ENCODE assay signal across 22 cellular contexts in the genomic region with DNA sequence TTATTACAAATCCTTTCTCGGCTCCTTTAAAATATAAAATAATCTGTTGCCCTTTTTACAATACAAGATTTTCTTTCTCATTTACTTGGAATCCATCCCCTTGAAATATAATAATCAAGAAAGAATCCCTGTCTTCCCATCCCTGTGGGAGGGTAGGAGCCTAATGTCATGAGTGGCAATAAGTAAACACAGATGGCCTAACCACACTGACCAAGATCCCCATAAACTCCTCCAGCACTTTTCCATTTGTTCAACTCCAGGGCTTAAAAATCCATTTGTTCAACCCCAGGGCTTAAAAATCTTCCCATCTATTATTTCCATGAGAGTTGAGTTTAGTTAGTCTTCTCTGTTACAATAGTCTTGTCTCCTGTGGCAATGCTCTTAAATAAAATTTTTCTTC.
"Had no signal": no experiment of that assay in that cellular context is flagged by ENCODE, and none has a peak within 500 bp of the region (broad histone marks: within the 10 kb centered on the region; RNA-seq: fewer than 3 reads in every experiment).

No MANE protein-coding gene starts in this region.

- H3K9me3 ChIP-seq: breast epithelium, colonic mucosa, right lobe of liver, spleen, testis, vagina had no signal

- ATAC-seq: activated CD8-positive, alpha-beta T cell treated with anti-CD3 and anti-CD28 coated beads, Interleukin-2, amount 10 ng/mL, durations not matched to agents 7 days and 5 days; activated naive CD4-positive, alpha-beta T cell treated with anti-CD3 and anti-CD28 coated beads, Interleukin-2, amount 50 U/mL, for 72 hours; effector memory CD8-positive, alpha-beta T cell; esophagus mucosa; left cardiac atrium; right lobe of liver had no signal

- H3K27ac ChIP-seq: breast epithelium, colonic mucosa, dorsolateral prefrontal cortex, right lobe of liver, spleen, testis, vagina, WERI-Rb-1 had no signal

- H3K27me3 ChIP-seq: breast epithelium, colonic mucosa, dorsolateral prefrontal cortex, right lobe of liver, spleen, testis, vagina had no signal

- H3K4me1 ChIP-seq: breast epithelium, colonic mucosa, right lobe of liver, spleen, testis, vagina had no signal

- H3K36me3 ChIP-seq: breast epithelium, colonic mucosa, right lobe of liver, spleen, vagina, WERI-Rb-1 had no signal

- H3K4me3 ChIP-seq: breast epithelium, colonic mucosa, dorsolateral prefrontal cortex, right lobe of liver, spleen, testis, vagina had no signal

- DNase-seq: activated CD4-positive, alpha-beta T cell treated with anti-CD3 and anti-CD28 coated beads for 1 hour; activated CD4-positive, alpha-beta T cell treated with anti-CD3 and anti-CD28 coated beads, Interleukin-2, amount 50 U/mL, for 1 hour; activated CD8-positive, alpha-beta T cell treated with anti-CD3 and anti-CD28 coated beads, Interleukin-2, amount 10 ng/mL, durations not matched to agents 7 days and 5 days; aorta; colonic mucosa; dorsolateral prefrontal cortex; effector memory CD8-positive, alpha-beta T cell; hippocampal formation; left cardiac atrium; midbrain; posterior cingulate gyrus; right lobe of liver; spleen; stimulated activated CD4-positive, alpha-beta T cell treated with anti-CD3 and anti-CD28 coated beads, Interleukin-4, amount 100 ng/mL, for 1 hour; stimulated activated naive CD4-positive, alpha-beta T cell; testis; trophoblast cell; WERI-Rb-1 had no signal
